ENCODE assay signal across 23 cellular contexts in the genomic region with DNA sequence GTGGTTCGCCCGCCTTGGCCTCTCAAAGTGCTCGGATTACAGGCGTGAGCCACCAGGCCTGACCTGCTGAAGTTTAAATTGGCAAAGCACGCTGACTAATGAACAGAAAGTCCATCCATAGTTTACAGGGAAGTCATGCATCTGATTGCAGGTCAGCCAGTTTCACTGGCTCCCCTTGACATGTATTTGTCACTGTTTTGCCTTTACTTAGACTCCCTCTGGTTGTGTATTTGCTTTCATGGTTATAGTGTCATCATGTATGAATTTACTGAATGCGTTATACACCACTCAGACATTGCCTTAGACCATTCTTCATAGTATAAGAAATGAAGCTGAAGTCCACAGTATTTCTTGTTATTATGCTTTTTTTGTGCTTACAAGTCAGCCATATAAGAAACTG.
"Had no signal": no experiment of that assay in that cellular context is flagged by ENCODE, and none has a peak within 500 bp of the region (broad histone marks: within the 10 kb centered on the region; RNA-seq: fewer than 3 reads in every experiment).

No MANE protein-coding gene starts in this region.

- H3K36me3 Mint-ChIP-seq: activated CD4-positive, alpha-beta memory T cell treated with anti-CD3 and anti-CD28 coated beads for 36 hours; activated naive CD8-positive, alpha-beta T cell treated with anti-CD3 and anti-CD28 coated beads, Interleukin-2, amount 10 ng/mL, durations not matched to agents 7 days and 5 days had no signal

- H3K9me3 Mint-ChIP-seq: activated CD4-positive, alpha-beta memory T cell treated with anti-CD3 and anti-CD28 coated beads for 36 hours; activated naive CD4-positive, alpha-beta T cell treated with anti-CD3 and anti-CD28 coated beads for 36 hours; effector memory CD8-positive, alpha-beta T cell had no signal

- H3K27me3 ChIP-seq: breast epithelium, colonic mucosa, dorsolateral prefrontal cortex, heart left ventricle, upper lobe of right lung had no signal

- DNase-seq: activated CD4-positive, alpha-beta memory T cell treated with anti-CD3 and anti-CD28 coated beads for 36 hours; activated CD4-positive, alpha-beta T cell treated with anti-CD3 and anti-CD28 coated beads for 48 hours; activated CD4-positive, CD25-positive, alpha-beta regulatory T cell; activated effector memory CD4-positive, alpha-beta T cell treated with Interleukin-2 at 50 U/mL for 16 hours; activated naive CD4-positive, alpha-beta T cell treated with anti-CD3 and anti-CD28 coated beads for 36 hours; activated naive CD8-positive, alpha-beta T cell treated with anti-CD3 and anti-CD28 coated beads, Interleukin-2, amount 10 ng/mL, durations not matched to agents 7 days and 5 days; activated T-cell treated with anti-CD3 and anti-CD28 coated beads, Interleukin-2, amount 50 U/mL, for 48 hours; amniotic stem cell; colonic mucosa; dorsolateral prefrontal cortex; effector memory CD8-positive, alpha-beta T cell; heart left ventricle; islet precursor cell; left colon; mesenchymal stem cell; mucosa of descending colon; nucleus accumbens; stimulated activated CD4-positive, alpha-beta T cell treated with anti-CD3 and anti-CD28 coated beads, Interleukin-2, amount 100 ng/mL, for 48 hours; stimulated activated naive CD8-positive, alpha-beta T cell treated with anti-CD3 and anti-CD28 coated beads, Interleukin-15, Interleukin-2, amounts not matched to agents 100 U/mL and 50 U/mL, for 24 hours; T-helper 17 cell; upper lobe of right lung had no signal

- H3K27ac ChIP-seq: breast epithelium, colonic mucosa, dorsolateral prefrontal cortex, heart left ventricle, upper lobe of right lung had no signal

- H3K4me3 Mint-ChIP-seq: activated CD4-positive, alpha-beta memory T cell treated with anti-CD3 and anti-CD28 coated beads for 36 hours; activated naive CD4-positive, alpha-beta T cell treated with anti-CD3 and anti-CD28 coated beads for 36 hours; activated naive CD8-positive, alpha-beta T cell treated with anti-CD3 and anti-CD28 coated beads, Interleukin-2, amount 10 ng/mL, durations not matched to agents 7 days and 5 days; effector memory CD8-positive, alpha-beta T cell; T-helper 17 cell had no signal

- H3K9me3 ChIP-seq: breast epithelium, colonic mucosa, mucosa of descending colon, upper lobe of right lung had no signal

- H3K4me1 Mint-ChIP-seq: activated naive CD8-positive, alpha-beta T cell treated with anti-CD3 and anti-CD28 coated beads, Interleukin-2, amount 10 ng/mL, durations not matched to agents 7 days and 5 days; T-helper 17 cell had no signal

- H3K4me1 ChIP-seq: breast epithelium, colonic mucosa, upper lobe of right lung had no signal

- ATAC-seq: effector memory CD8-positive, alpha-beta T cell; heart left ventricle; left colon; mucosa of descending colon; sciatic nerve; stimulated activated naive CD8-positive, alpha-beta T cell treated with anti-CD3 and anti-CD28 coated beads, Interleukin-15, Interleukin-2, amounts not matched to agents 100 U/mL and 50 U/mL, for 24 hours; T-helper 17 cell; upper lobe of right lung had no signal

- H3K36me3 ChIP-seq: breast epithelium, colonic mucosa, heart left ventricle, upper lobe of right lung had no signal

- H3K27ac Mint-ChIP-seq: activated CD4-positive, alpha-beta memory T cell treated with anti-CD3 and anti-CD28 coated beads for 36 hours; activated naive CD4-positive, alpha-beta T cell treated with anti-CD3 and anti-CD28 coated beads for 36 hours; activated naive CD8-positive, alpha-beta T cell treated with anti-CD3 and anti-CD28 coated beads, Interleukin-2, amount 10 ng/mL, durations not matched to agents 7 days and 5 days; effector memory CD8-positive, alpha-beta T cell; T-helper 17 cell had no signal

- H3K4me3 ChIP-seq: breast epithelium, colonic mucosa, dorsolateral prefrontal cortex, heart left ventricle, mucosa of descending colon, upper lobe of right lung had no signal

- H3K27me3 Mint-ChIP-seq: activated CD4-positive, alpha-beta memory T cell treated with anti-CD3 and anti-CD28 coated beads for 36 hours; activated naive CD8-positive, alpha-beta T cell treated with anti-CD3 and anti-CD28 coated beads, Interleukin-2, amount 10 ng/mL, durations not matched to agents 7 days and 5 days; effector memory CD8-positive, alpha-beta T cell; T-helper 17 cell had no signal
